In the genomic region with DNA sequence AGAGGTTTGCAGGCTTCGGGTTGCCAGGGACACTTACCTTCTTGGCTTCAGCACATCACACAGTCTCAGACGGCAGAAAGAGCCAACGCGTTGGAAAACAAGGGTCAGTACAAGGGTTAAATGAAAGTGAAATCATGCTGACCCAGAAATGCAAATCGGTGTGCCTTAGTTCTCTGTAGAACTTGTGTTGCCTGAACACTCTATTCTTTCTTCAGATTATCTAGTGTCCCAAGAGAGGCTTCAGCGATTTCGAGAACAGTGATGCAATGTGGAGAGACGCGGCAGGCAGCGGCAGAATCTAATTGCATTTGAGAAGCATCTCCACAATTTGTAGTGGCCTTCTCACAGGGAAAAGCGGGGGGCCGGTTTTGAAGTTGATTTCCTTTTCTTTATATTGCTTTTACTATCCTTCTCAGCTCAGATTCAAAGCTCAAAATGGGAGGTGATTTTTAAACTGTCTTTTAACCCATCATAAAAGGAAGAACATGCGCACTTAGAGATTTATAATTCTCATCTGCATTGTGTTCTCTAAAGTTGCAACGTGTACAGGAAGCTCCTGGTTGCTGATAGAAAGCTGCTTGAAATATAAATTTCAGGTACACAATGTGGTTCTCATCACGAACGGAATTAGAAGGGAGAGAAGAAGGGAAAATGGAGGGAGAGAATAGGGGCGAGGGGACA, we compare ENCODE assay signal across 8 cellular contexts.
A peak's percentile ranks its signal among the peaks of the same experiment; 100 is the strongest.
DNase-seq lines count a peak whose midpoint lies in the region; ATAC-seq, FAIRE-seq and TF ChIP-seq lines count a peak whose summit lies in the region.

No MANE protein-coding gene starts in this region.

- H3K36me3 ChIP-seq in kidney (ENCODE audit: control insufficient read depth in 1 of 2, insufficient read depth in 2 of 2, low read length in 2 of 2): no peaks in the 10 kb centered on the region

- H3K4me3 Mint-ChIP-seq in activated CD4-positive, alpha-beta memory T cell treated with anti-CD3 and anti-CD28 coated beads, Interleukin-2, amount 10 ng/mL, durations not matched to agents 7 days and 5 days: peak overlapping the region; percentile 65
- peak overlapping the region; percentile 43 for H3K4me3 Mint-ChIP-seq in memory B cell

- DNase-seq in activated CD4-positive, alpha-beta memory T cell treated with anti-CD3 and anti-CD28 coated beads, Interleukin-2, amount 10 ng/mL, durations not matched to agents 7 days and 5 days: no peak
- DNase-seq in memory B cell (ENCODE audit: low spot score in 2 of 2) (no peak), kidney (no peak), mesenteric fat pad (ENCODE audit: low spot score) (no peak), DMS153 treated with DMSO at 0.1 percent for 48 hours (lab: John Stamatoyannopoulos, UW; ENCODE audit: unreplicated experiment) (no peak)

- CTCF ChIA-PET in activated CD4-positive, alpha-beta memory T cell treated with anti-CD3 and anti-CD28 coated beads, Interleukin-2, amount 10 ng/mL, durations not matched to agents 7 days and 5 days (lab: Charles Lee): interaction anchor here (0.6 to 1.9 kb wide), 4 partner anchors 37 to 80 kb away, joined by 3 to 7 read pairs (median 6); no protein-coding TSS in a partner anchor

- H3K27me3 Mint-ChIP-seq in activated CD4-positive, alpha-beta memory T cell treated with anti-CD3 and anti-CD28 coated beads, Interleukin-2, amount 10 ng/mL, durations not matched to agents 7 days and 5 days: peaks cover 8% of the 10 kb centered on the region
- H3K27me3 Mint-ChIP-seq in memory B cell: no peaks in the 10 kb centered on the region

- FAIRE-seq in kidney (lab: Jason Lieb, UNC): no peak

- H3K27ac Mint-ChIP-seq in activated CD4-positive, alpha-beta memory T cell treated with anti-CD3 and anti-CD28 coated beads, Interleukin-2, amount 10 ng/mL, durations not matched to agents 7 days and 5 days: peak overlapping the region; percentile 71
- H3K27ac Mint-ChIP-seq in memory B cell: no peak overlapping the region

- POLR2A ChIA-PET in activated CD4-positive, alpha-beta memory T cell treated with anti-CD3 and anti-CD28 coated beads, Interleukin-2, amount 10 ng/mL, durations not matched to agents 7 days and 5 days (lab: Charles Lee): interaction anchor here (1.2 to 4.0 kb wide), 4 partner anchors 20 to 42 kb away, joined by 5 to 19 read pairs (median 10); no protein-coding TSS in a partner anchor

- no peaks in the 10 kb centered on the region for H3K4me1 ChIP-seq in kidney (ENCODE audit: control insufficient read depth in 1 of 2, insufficient read depth in 1 of 2, low read depth in 1 of 2, low read length in 2 of 2)

- H3K4me1 Mint-ChIP-seq in activated CD4-positive, alpha-beta memory T cell treated with anti-CD3 and anti-CD28 coated beads, Interleukin-2, amount 10 ng/mL, durations not matched to agents 7 days and 5 days: peaks cover 17% of the 10 kb centered on the region
- H3K4me1 Mint-ChIP-seq in memory B cell: no peaks in the 10 kb centered on the region

- no peaks in the 10 kb centered on the region for H3K9me3 ChIP-seq in kidney (ENCODE audit: control insufficient read depth in 1 of 2, low read length in 2 of 2)

- peak overlapping the region in 1 of 2 donors; percentile 5 for H3K4me3 ChIP-seq in kidney (ENCODE audit: low read length in 2 of 2)

- ATAC-seq in GM18498 (IDR thresholded peaks at IDR 0.05; ENCODE audit: unreplicated experiment) (peak; percentile 89), HG02763 (IDR thresholded peaks at IDR 0.05; ENCODE audit: unreplicated experiment) (peak; percentile 70), memory B cell (ENCODE audit: low read depth) (peak; percentile 50), GM21528 (IDR thresholded peaks at IDR 0.05; ENCODE audit: low FRiP score, unreplicated experiment) (no peak)

- H3K36me3 Mint-ChIP-seq in activated CD4-positive, alpha-beta memory T cell treated with anti-CD3 and anti-CD28 coated beads, Interleukin-2, amount 10 ng/mL, durations not matched to agents 7 days and 5 days (ENCODE audit: low read depth): no peaks in the 10 kb centered on the region
- no peaks in the 10 kb centered on the region for H3K36me3 Mint-ChIP-seq in memory B cell

- H3K9me3 Mint-ChIP-seq in activated CD4-positive, alpha-beta memory T cell treated with anti-CD3 and anti-CD28 coated beads, Interleukin-2, amount 10 ng/mL, durations not matched to agents 7 days and 5 days: no peaks in the 10 kb centered on the region
- H3K9me3 Mint-ChIP-seq in memory B cell: no peaks in the 10 kb centered on the region

- intact Hi-C loops in kidney (cut with DNase I): no loop called here

- no peak overlapping the region for H3K9ac ChIP-seq in kidney (ENCODE audit: low read length in 2 of 2)

- no peak for TF ChIP-seq CTCF in kidney (IDR thresholded peaks at IDR 0.05; ENCODE audit: borderline replicate concordance, extremely low read depth, insufficient read depth)

- no peak overlapping the region for H3K27ac ChIP-seq in kidney (ENCODE audit: low read depth in 2 of 2, low read length in 2 of 2)
